12 cellular contexts compared by ENCODE assay signal in the genomic region with DNA sequence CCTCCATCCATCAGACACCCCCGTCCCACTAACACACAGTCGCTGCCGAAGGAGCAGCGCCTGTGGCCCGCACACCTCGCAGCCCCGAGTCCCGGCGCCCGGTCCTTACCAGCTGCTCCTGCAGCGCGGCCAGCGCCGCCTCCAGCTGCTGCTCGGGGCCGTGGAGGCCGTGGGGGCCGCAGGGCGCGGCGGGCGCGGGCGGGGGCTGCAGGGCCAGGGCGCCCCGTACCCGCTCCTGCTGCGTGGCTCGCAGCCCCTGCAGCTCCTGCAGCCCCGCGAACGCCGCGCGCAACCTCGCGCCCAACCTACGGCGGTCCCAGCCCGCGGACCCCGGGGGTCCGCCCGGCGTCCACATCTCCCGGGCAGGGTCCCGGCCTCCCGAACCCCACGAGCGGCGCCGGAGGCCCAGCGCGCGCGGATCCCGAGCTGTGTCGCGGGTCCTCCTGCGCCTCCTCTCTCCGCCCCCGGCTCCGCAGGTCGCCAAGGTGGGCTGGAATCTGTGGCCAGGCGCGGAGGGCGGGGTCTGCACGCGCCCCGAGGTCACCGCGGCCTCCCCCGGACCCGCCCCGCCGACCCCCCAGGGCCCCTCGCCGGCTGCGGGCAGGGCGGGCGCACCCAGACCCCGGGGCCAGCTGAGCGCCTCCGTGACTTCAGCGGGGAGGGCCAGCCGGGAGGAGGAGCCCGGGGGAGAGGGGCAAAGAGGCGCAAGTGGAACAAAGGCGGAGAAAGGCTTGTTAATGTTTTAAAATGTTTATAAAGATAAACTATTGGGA. TPM values are rescaled to one million over a fixed set of nuclear protein-coding genes. Genes with fewer than 3 reads are reported as not detected.
A peak's percentile ranks its signal among the peaks of the same experiment; 100 is the strongest.
DNase-seq lines count a peak whose midpoint lies in the region; ATAC-seq and TF ChIP-seq lines count a peak whose summit lies in the region.
"Had no signal": no experiment of that assay in that cellular context is flagged by ENCODE, and none has a peak within 500 bp of the region (broad histone marks: within the 10 kb centered on the region; RNA-seq: fewer than 3 reads in every experiment).

A gene with protein sequence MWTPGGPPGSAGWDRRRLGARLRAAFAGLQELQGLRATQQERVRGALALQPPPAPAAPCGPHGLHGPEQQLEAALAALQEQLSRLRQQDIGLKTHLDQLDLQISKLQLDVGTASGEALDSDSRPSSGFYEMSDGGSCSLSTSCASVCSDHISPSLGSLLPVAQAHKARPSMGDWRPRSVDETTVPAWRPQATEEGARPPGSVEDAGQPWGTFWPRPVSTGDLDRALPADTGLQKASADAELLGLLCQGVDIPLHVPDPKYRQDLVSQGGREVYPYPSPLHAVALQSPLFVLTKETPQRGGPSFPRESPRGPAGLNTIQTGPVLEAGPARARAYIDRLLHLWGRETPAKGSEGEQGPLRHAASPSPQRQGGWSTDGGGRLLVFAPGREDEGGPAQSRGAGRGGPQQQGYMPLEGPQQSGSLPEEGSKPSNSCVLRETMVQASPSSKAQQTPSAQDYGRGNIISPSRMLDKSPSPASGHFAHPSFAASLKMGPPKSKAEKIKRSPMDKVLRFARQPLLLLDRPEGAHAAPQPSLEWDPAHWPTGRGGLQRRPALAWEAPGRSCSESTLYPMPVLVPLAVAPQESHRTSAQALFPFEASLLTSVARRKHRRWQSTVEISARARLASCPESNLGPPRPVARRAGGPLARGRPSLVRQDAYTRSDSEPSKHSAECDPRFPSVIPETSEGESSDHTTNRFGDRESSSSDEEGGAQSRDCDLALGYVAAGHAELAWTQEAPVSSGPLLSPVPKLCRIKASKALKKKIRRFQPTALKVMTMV (minus strand): TSS at position 499 of the 773 bp plus-strand sequence. CDS start 144 bp downstream, at position 355.

- peaks cover 13% of the 10 kb centered on the region for H3K9me3 ChIP-seq in mesenchymal stem cell (ENCODE audit: control insufficient read depth, low read length)

- peak within 1 kb of the TSS; percentile 74 for H3K27ac ChIP-seq in VCaP
- no peak within 1 kb of the TSS for H3K27ac ChIP-seq in foreskin keratinocyte
- H3K27ac ChIP-seq in mesenchymal stem cell (ENCODE audit: low read length, poor library complexity, severe bottlenecking), result no peak within 1 kb of the TSS

- peak within 1 kb of the TSS; percentile 95 for H3K4me2 ChIP-seq in mesenchymal stem cell (ENCODE audit: low read length, poor library complexity, severe bottlenecking)

- H3K18ac ChIP-seq in mesenchymal stem cell (ENCODE audit: low read depth in 1 of 2, low read length in 2 of 2), result no peak within 1 kb of the TSS

- peaks cover 39% of the 10 kb centered on the region for H3K4me1 Mint-ChIP-seq in type B pancreatic cell (ENCODE audit: unreplicated experiment)
- H3K4me1 Mint-ChIP-seq: activated naive CD8-positive, alpha-beta T cell treated with anti-CD3 and anti-CD28 coated beads, Interleukin-2, amount 50 U/mL, for 24 hours had no signal

- intact Hi-C loops in posterior cingulate gyrus (cut with DNase I), result no loop called here

- ATAC-seq in foreskin keratinocyte, result peak; percentile 31
- ATAC-seq: activated naive CD8-positive, alpha-beta T cell treated with anti-CD3 and anti-CD28 coated beads, Interleukin-2, amount 50 U/mL, for 24 hours had no signal

- H2BK15ac ChIP-seq in mesenchymal stem cell (ENCODE audit: low read depth, poor library complexity, severe bottlenecking), result no peak within 1 kb of the TSS

- DNase-seq in foreskin keratinocyte (no peak), mesenchymal stem cell (no peak), type B pancreatic cell (ENCODE audit: extremely low spot score, unreplicated experiment) (no peak), posterior cingulate gyrus (no peak), cerebellar nuclear complex (lab: John Stamatoyannopoulos, UW) (no peak), G401 (ENCODE audit: low spot score) (no peak)
- DNase-seq: activated naive CD8-positive, alpha-beta T cell treated with anti-CD3 and anti-CD28 coated beads, Interleukin-2, amount 50 U/mL, for 24 hours; HFFc6; NCI-H1930; nucleus accumbens had no signal

- H2BK12ac ChIP-seq in mesenchymal stem cell (ENCODE audit: low read length in 2 of 2), result no peak within 1 kb of the TSS

- H3K4me3 ChIP-seq in mesenchymal stem cell (ENCODE audit: insufficient read depth in 1 of 2, low read depth in 1 of 2, low read length in 2 of 2), result peak within 1 kb of the TSS in 1 of 2 experiments; percentile 66

- H2AFZ ChIP-seq in mesenchymal stem cell (ENCODE audit: low read depth, low read length), result no peak within 1 kb of the TSS

- no peak within 1 kb of the TSS for H4K8ac ChIP-seq in mesenchymal stem cell (ENCODE audit: low read length)

- TF ChIP-seq CTCF in VCaP (conservative IDR thresholded peaks at IDR 0.05), result no peak
- TF ChIP-seq CTCF in foreskin keratinocyte (conservative IDR thresholded peaks at IDR 0.05), result no peak
- no peak for TF ChIP-seq CTCF in type B pancreatic cell (conservative IDR thresholded peaks at IDR 0.05)

- peaks cover 18% of the 10 kb centered on the region for H3K27me3 Mint-ChIP-seq in type B pancreatic cell

- H3K79me1 ChIP-seq in mesenchymal stem cell (replicated peaks; ENCODE audit: low read length, poor library complexity, severe bottlenecking), result no peaks in the 10 kb centered on the region

- H3K4ac ChIP-seq in mesenchymal stem cell (ENCODE audit: low read depth in 1 of 2, low read length in 2 of 2), result no peak within 1 kb of the TSS

- H2BK5ac ChIP-seq in mesenchymal stem cell (ENCODE audit: low read depth, low read length, poor library complexity, severe bottlenecking), result no peak within 1 kb of the TSS

- peaks cover 9% of the 10 kb centered on the region for H3K36me3 Mint-ChIP-seq in type B pancreatic cell

- WGBS in mesenchymal stem cell, result 1% methylated on average over 79 of the region's 89 CpGs

- H3K23ac ChIP-seq in mesenchymal stem cell (ENCODE audit: low read length in 2 of 2), result no peak within 1 kb of the TSS

- H3K27ac Mint-ChIP-seq in type B pancreatic cell, result peak within 1 kb of the TSS; percentile 76
- H3K27ac Mint-ChIP-seq: activated naive CD8-positive, alpha-beta T cell treated with anti-CD3 and anti-CD28 coated beads, Interleukin-2, amount 50 U/mL, for 24 hours; HFFc6 had no signal

- H3K36me3 ChIP-seq in mesenchymal stem cell (ENCODE audit: control insufficient read depth in 1 of 2, insufficient read depth in 2 of 2, low read depth in 1 of 2, low read length in 2 of 2), result no peaks in the 10 kb centered on the region

- H2AK5ac ChIP-seq in mesenchymal stem cell (ENCODE audit: low read length, severe bottlenecking), result no peak within 1 kb of the TSS

- H3K9ac ChIP-seq in mesenchymal stem cell (ENCODE audit: low read length), result no peak within 1 kb of the TSS

- H2BK120ac ChIP-seq in mesenchymal stem cell (ENCODE audit: low read depth, low read length), result no peak within 1 kb of the TSS

- H3K27me3 ChIP-seq in foreskin keratinocyte (peaks cover 46% of the 10 kb centered on the region), mesenchymal stem cell (ENCODE audit: control insufficient read depth in 1 of 2, insufficient read depth in 1 of 2, low read length in 2 of 2) (peaks cover 28 to 58% of the 10 kb centered on the region in 2 experiments)

- no peak within 1 kb of the TSS for H4K91ac ChIP-seq in mesenchymal stem cell (ENCODE audit: low read length)

- no peak within 1 kb of the TSS for H3K14ac ChIP-seq in mesenchymal stem cell (ENCODE audit: low read length in 2 of 2)

- peaks cover 7% of the 10 kb centered on the region for H3K9me3 Mint-ChIP-seq in type B pancreatic cell

- H3K4me1 ChIP-seq in foreskin keratinocyte, result peaks cover 8% of the 10 kb centered on the region
- peaks cover 17% of the 10 kb centered on the region for H3K4me1 ChIP-seq in mesenchymal stem cell (ENCODE audit: control insufficient read depth, insufficient read depth, low read depth, low read length)

- peak within 1 kb of the TSS; percentile 90 for H3K4me3 Mint-ChIP-seq in type B pancreatic cell
- H3K4me3 Mint-ChIP-seq: activated naive CD8-positive, alpha-beta T cell treated with anti-CD3 and anti-CD28 coated beads, Interleukin-2, amount 50 U/mL, for 24 hours; HFFc6 had no signal

- in situ Hi-C loops in G401 (cut with HindIII; ENCODE audit: low sequenced_read_pairs), result no loop called here

RNA-seq across cellular contexts. Expression of the gene that starts here (rescaled TPM):
- total RNA-seq in foreskin keratinocyte (0.48 and 0.71 TPM in 2 replicates), type B pancreatic cell (ENCODE audit: low replicate concordance) (7.6 and 17.4 TPM in 2 replicates)
- polyA plus RNA-seq in foreskin keratinocyte, result 0.29 and 0.51 TPM in 2 replicates
- polyA plus RNA-seq in mesenchymal stem cell (2013, experiment 1 of 2), result not detected
- polyA plus RNA-seq in mesenchymal stem cell (2013, experiment 2 of 2), result 0.03 TPM
- not detected in 2 replicates for total RNA-seq in G401 (2014; rRNA removed; shearing (Covaris generic))
- total RNA-seq: fibroblast of villous mesenchyme, HFFc6 had no signal

Comparison
In these comparisons a context has a peak if more than half of its experiments do, and no peak if none do; other contexts are left out.
1. Peak in ATAC-seq in foreskin keratinocyte; RNA of the gene not detected or under 1 TPM.